8 cellular contexts compared by ENCODE assay signal in genomic region chr2:63488118-63488713, GRCh38.
DNase-seq lines count a peak whose midpoint lies in the region; ATAC-seq, FAIRE-seq and TF ChIP-seq lines count a peak whose summit lies in the region.

No MANE protein-coding gene starts in this region.

- no peaks in the 10 kb centered on the region for H3K9me3 ChIP-seq in GM12878 (replicated peaks; ENCODE audit: control insufficient read depth, insufficient read depth, low read length)

- no peaks in the 10 kb centered on the region for H3K27me3 ChIP-seq in GM12878 (replicated peaks in 1 of 2; ENCODE audit: control insufficient read depth in 2 of 2, insufficient read depth in 2 of 2, low read length in 1 of 2)

- no peak for ATAC-seq in activated CD8-positive, alpha-beta memory T cell treated with anti-CD3 and anti-CD28 coated beads, Interleukin-2, amount 10 ng/mL, durations not matched to agents 7 days and 5 days
- peak; percentile 66 for ATAC-seq in GM12878
- ATAC-seq in GM19324 (IDR thresholded peaks at IDR 0.05; ENCODE audit: low FRiP score, unreplicated experiment): no peak

- intact Hi-C loops in GM12878 (cut with micrococcal nuclease; ENCODE audit: unreplicated experiment): loop anchor here (2.0 to 5.0 kb wide), 3 partner anchors 409 to 1029 kb away; no protein-coding TSS in a partner anchor

- TF ChIP-seq RAD21 in GM12878 (IDR thresholded peaks at IDR 0.05; ENCODE audit: insufficient read depth, low read depth, low read length): peak; percentile 64

- CTCF ChIA-PET in activated CD8-positive, alpha-beta memory T cell treated with anti-CD3 and anti-CD28 coated beads, Interleukin-2, amount 10 ng/mL, durations not matched to agents 7 days and 5 days (lab: Charles Lee): interaction anchor here (1.2 to 1.3 kb wide), 2 partner anchors 63 to 432 kb away, joined by 3 read pairs; no protein-coding TSS in a partner anchor
- CTCF ChIA-PET in GM12878 (lab: Yijun Ruan, JAX): interaction anchor here (0.8 to 5.2 kb wide), 20 partner anchors 8 to 1032 kb away, joined by 3 to 47 read pairs (median 4); no protein-coding TSS in a partner anchor

- BruUV-seq in GM12878 (replicated peaks; lab: Mats Ljungman, UMichigan): no TSS peak

- POLR2A ChIA-PET in GM12878 (lab: Charles Lee): interaction anchor here (0.6 kb wide), 1 partner anchor 1031 kb away, joined by 4 read pairs; no protein-coding TSS in a partner anchor

- no peak overlapping the region for H3K27ac ChIP-seq in GM12878 (ENCODE audit: control insufficient read depth, insufficient read depth)

- peak; percentile 40 for DNase-seq in activated CD8-positive, alpha-beta memory T cell treated with anti-CD3 and anti-CD28 coated beads, Interleukin-2, amount 10 ng/mL, durations not matched to agents 7 days and 5 days
- no peak for DNase-seq in activated CD8-positive, alpha-beta memory T cell treated with anti-CD3 and anti-CD28 coated beads, Interleukin-2, amount 50 U/mL, for 4 hours
- DNase-seq in LoVo (ENCODE audit: low spot score) (peak; percentile 35), GM12878 (ENCODE audit: low read depth, low spot score) (no peak), lung microvascular endothelial cell (ENCODE audit: low read depth in 2 of 2) (peak; percentile 51 to 57), epidermal melanocyte (ENCODE audit: insufficient read length, low spot score) (no peak), NCI-H748 treated with DMSO at 0.1 percent for 48 hours (lab: John Stamatoyannopoulos, UW) (no peak)

- in situ Hi-C loops in GM12878 (cut with MboI): loop anchor here (10.0 to 25.0 kb wide), 2 partner anchors 703 to 1026 kb away; no protein-coding TSS in a partner anchor

- SMC1A ChIA-PET in GM12878 (lab: Charles Lee; ENCODE audit: uncharacterized antibody, unreplicated experiment): interaction anchor here (0.6 to 4.0 kb wide), 16 partner anchors 10 to 1032 kb away, joined by 3 to 18 read pairs (median 3); no protein-coding TSS in a partner anchor

- H4K20me1 ChIP-seq in GM12878 (ENCODE audit: control insufficient read depth, insufficient read depth): no peaks in the 10 kb centered on the region

- peak; percentile 80 for FAIRE-seq in GM12878 (lab: Jason Lieb, UNC)

- no peak overlapping the region for H3K4me3 ChIP-seq in GM12878

- H3K4me2 ChIP-seq in GM12878 (ENCODE audit: control insufficient read depth, insufficient read depth): no peak overlapping the region

- no peak for TF ChIP-seq EP300 in GM12878 (IDR thresholded peaks at IDR 0.05; ENCODE audit: borderline replicate concordance in 1 of 2, control insufficient read depth in 1 of 2, low read depth in 2 of 2, low read length in 2 of 2)

- no peak overlapping the region for H3K27ac Mint-ChIP-seq in activated CD8-positive, alpha-beta memory T cell treated with anti-CD3 and anti-CD28 coated beads, Interleukin-2, amount 10 ng/mL, durations not matched to agents 7 days and 5 days

- peak; percentile 54 to 68 (median 61) for TF ChIP-seq CTCF in GM12878 (IDR thresholded peaks at IDR 0.05 in 2 of 3, conservative IDR thresholded peaks at IDR 0.05 in 1 of 3; ENCODE audit: control insufficient read depth in 2 of 3, extremely low read depth in 1 of 3, insufficient read depth in 1 of 3, low read depth in 3 of 3, low read length in 3 of 3)

- WGBS in GM12878 (ENCODE audit: insufficient coverage, insufficient replicate concordance, low lambda C conversion rate, missing lambda C conversion rate): 46% methylated on average over 2 of the region's 2 CpGs

- H3K9me3 Mint-ChIP-seq in activated CD8-positive, alpha-beta memory T cell treated with anti-CD3 and anti-CD28 coated beads, Interleukin-2, amount 10 ng/mL, durations not matched to agents 7 days and 5 days (ENCODE audit: low read depth): no peaks in the 10 kb centered on the region

- TF ChIP-seq POLR2A in GM12878 (IDR thresholded peaks at IDR 0.05; ENCODE audit: low read depth, low read length): no peak

- no peaks in the 10 kb centered on the region for H3K4me1 ChIP-seq in GM12878 (ENCODE audit: control insufficient read depth, insufficient read depth, low read length)

- RAD21 ChIA-PET in GM12878 (lab: Charles Lee; ENCODE audit: unreplicated experiment): interaction anchor here (0.7 to 4.2 kb wide), 6 partner anchors 49 to 1031 kb away, joined by 3 to 15 read pairs (median 4); no protein-coding TSS in a partner anchor

- no peak overlapping the region for H3K9ac ChIP-seq in GM12878 (ENCODE audit: control insufficient read depth, insufficient read depth, low read length)

- H3K4me1 Mint-ChIP-seq in activated CD8-positive, alpha-beta memory T cell treated with anti-CD3 and anti-CD28 coated beads, Interleukin-2, amount 10 ng/mL, durations not matched to agents 7 days and 5 days: no peaks in the 10 kb centered on the region

- H3K36me3 ChIP-seq in GM12878 (ENCODE audit: control insufficient read depth in 2 of 2, insufficient read depth in 2 of 2, low read length in 1 of 2): no peaks in the 10 kb centered on the region

- no peaks in the 10 kb centered on the region for H3K36me3 Mint-ChIP-seq in activated CD8-positive, alpha-beta memory T cell treated with anti-CD3 and anti-CD28 coated beads, Interleukin-2, amount 10 ng/mL, durations not matched to agents 7 days and 5 days

- no peaks in the 10 kb centered on the region for H3K27me3 Mint-ChIP-seq in activated CD8-positive, alpha-beta memory T cell treated with anti-CD3 and anti-CD28 coated beads, Interleukin-2, amount 10 ng/mL, durations not matched to agents 7 days and 5 days

- H2AFZ ChIP-seq in GM12878 (ENCODE audit: control insufficient read depth, low read depth, low read length): no peak overlapping the region

- no peaks in the 10 kb centered on the region for H3K79me2 ChIP-seq in GM12878 (ENCODE audit: control insufficient read depth, insufficient read depth, low read length)

- no peak overlapping the region for H3K4me3 Mint-ChIP-seq in activated CD8-positive, alpha-beta memory T cell treated with anti-CD3 and anti-CD28 coated beads, Interleukin-2, amount 10 ng/mL, durations not matched to agents 7 days and 5 days

TF ChIP-seq in GM12878, 131 proteins besides CTCF, POLR2A, EP300 and RAD21:
- TF ChIP-seq RBBP5 (conservative IDR thresholded peaks at IDR 0.05) (no peak), SMC3 (IDR thresholded peaks at IDR 0.05; ENCODE audit: borderline replicate concordance, low read length) (peak; percentile 42; the same call in 1 of the 2 replicates)
- TF ChIP-seq, protein P1, sequence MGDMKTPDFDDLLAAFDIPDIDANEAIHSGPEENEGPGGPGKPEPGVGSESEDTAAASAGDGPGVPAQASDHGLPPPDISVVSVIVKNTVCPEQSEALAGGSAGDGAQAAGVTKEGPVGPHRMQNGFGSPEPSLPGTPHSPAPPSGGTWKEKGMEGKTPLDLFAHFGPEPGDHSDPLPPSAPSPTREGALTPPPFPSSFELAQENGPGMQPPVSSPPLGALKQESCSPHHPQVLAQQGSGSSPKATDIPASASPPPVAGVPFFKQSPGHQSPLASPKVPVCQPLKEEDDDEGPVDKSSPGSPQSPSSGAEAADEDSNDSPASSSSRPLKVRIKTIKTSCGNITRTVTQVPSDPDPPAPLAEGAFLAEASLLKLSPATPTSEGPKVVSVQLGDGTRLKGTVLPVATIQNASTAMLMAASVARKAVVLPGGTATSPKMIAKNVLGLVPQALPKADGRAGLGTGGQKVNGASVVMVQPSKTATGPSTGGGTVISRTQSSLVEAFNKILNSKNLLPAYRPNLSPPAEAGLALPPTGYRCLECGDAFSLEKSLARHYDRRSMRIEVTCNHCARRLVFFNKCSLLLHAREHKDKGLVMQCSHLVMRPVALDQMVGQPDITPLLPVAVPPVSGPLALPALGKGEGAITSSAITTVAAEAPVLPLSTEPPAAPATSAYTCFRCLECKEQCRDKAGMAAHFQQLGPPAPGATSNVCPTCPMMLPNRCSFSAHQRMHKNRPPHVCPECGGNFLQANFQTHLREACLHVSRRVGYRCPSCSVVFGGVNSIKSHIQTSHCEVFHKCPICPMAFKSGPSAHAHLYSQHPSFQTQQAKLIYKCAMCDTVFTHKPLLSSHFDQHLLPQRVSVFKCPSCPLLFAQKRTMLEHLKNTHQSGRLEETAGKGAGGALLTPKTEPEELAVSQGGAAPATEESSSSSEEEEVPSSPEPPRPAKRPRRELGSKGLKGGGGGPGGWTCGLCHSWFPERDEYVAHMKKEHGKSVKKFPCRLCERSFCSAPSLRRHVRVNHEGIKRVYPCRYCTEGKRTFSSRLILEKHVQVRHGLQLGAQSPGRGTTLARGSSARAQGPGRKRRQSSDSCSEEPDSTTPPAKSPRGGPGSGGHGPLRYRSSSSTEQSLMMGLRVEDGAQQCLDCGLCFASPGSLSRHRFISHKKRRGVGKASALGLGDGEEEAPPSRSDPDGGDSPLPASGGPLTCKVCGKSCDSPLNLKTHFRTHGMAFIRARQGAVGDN (IDR thresholded peaks at IDR 0.05): no peak
TF ChIP-seq in GM12878: peak in this region for 1.

Comparison
In these comparisons a context has a peak if more than half of its experiments do, and no peak if none do; other contexts are left out.
1. DNase-seq: peak in activated CD8-positive, alpha-beta memory T cell treated with anti-CD3 and anti-CD28 coated beads, Interleukin-2, amount 10 ng/mL, durations not matched to agents 7 days and 5 days (single experiment), LoVo (single experiment) and lung microvascular endothelial cell (2 of 2); none in activated CD8-positive, alpha-beta memory T cell treated with anti-CD3 and anti-CD28 coated beads, Interleukin-2, amount 50 U/mL, for 4 hours (single experiment), GM12878 (single experiment), epidermal melanocyte (single experiment) and NCI-H748 treated with DMSO at 0.1 percent for 48 hours (single experiment).